In the genomic region with DNA sequence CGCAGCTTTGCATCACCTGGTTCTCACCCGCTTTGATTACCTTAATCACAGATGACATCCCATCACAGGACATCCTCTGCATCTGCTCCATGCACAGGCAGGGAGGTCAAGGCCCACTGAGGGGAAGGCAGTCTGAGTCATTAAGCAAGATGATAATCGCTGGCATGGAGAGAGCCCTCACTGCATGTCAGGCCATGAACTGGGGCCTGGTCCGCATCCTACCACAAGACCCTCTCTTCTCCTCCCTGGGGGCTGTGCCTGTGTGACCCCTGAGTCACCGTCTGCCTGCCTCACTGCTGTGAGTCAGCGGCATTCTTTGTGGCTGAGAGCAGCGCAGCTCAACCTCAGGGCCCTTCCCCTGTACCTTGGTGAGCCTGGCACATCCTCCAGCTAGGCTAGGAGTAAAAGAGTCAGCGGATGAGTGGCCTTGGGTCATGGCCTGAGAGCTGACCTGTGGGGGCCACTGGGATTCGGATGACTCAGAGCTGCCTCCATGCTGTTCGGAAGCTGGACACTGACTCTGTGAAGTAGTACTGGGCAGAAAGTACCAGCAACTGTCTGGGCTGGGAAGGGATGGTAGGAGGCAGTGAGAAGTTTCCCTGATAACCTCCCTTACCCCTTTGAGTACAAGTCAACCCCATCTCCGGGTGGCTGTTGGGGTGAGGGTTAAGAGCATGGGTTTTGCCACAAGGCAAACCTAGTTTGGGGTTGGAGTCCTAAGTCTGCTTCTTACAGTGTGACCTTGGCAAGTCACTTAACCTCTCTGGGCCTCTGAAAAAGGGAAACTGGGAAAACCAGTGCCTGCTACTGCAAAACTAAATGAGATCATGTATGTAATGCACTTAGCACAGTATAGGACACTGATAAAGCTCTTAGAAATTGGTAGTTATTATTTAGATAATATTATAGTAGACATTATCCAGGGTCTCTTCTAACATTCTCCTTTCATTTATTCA, we compare ENCODE assay signal across 9 cellular contexts. TPM values are rescaled to one million over a fixed set of nuclear protein-coding genes. Genes with fewer than 3 reads are reported as not detected.
DNase-seq lines count a peak whose midpoint lies in the region; ATAC-seq and TF ChIP-seq lines count a peak whose summit lies in the region.
"Had no signal": no experiment of that assay in that cellular context is flagged by ENCODE, and none has a peak within 500 bp of the region (broad histone marks: within the 10 kb centered on the region; RNA-seq: fewer than 3 reads in every experiment).

No MANE protein-coding gene starts in this region.

- H3K36me3 Mint-ChIP-seq in HFFc6 (ENCODE audit: low read depth) = no peaks in the 10 kb centered on the region

- H3K9me3 Mint-ChIP-seq in HFFc6 = no peaks in the 10 kb centered on the region

- no peaks in the 10 kb centered on the region for H3K27me3 ChIP-seq in lower lobe of right lung (ENCODE audit: low read depth)

- H3K4me1 ChIP-seq in lower lobe of right lung = no peaks in the 10 kb centered on the region

- TF ChIP-seq CTCF in HFFc6 (IDR thresholded peaks at IDR 0.05) (no peak), astrocyte of the cerebellum (IDR thresholded peaks at IDR 0.05; ENCODE audit: low read depth, low read length, missing control alignments) (no peak), lower lobe of right lung (IDR thresholded peaks at IDR 0.05) (no peak), GM20000 (IDR thresholded peaks at IDR 0.05; ENCODE audit: extremely low read depth, missing control alignments) (no peak)

- no peak overlapping the region for H3K27ac ChIP-seq in lower lobe of right lung

- in situ Hi-C loops in astrocyte of the cerebellum (cut with HindIII; ENCODE audit: low sequenced_read_pairs) (no loop called here), KBM-7 (cut with MboI; ENCODE audit: low pct_unique_long_range_greater_than_20kb, low sequenced_read_pairs) (no loop called here)

- peak; percentile 94 for DNase-seq in AG08395 (ENCODE audit: low spot score)
- DNase-seq in HFFc6 = peak; percentile 91
- peak; percentile 73 for DNase-seq in astrocyte of the cerebellum (ENCODE audit: low read depth)
- DNase-seq in lower lobe of right lung = no peak
- DNase-seq in KBM-7 = no peak
- DNase-seq in NCI-H2081 treated with DMSO at 0.1 percent for 48 hours (lab: John Stamatoyannopoulos, UW) = no peak
- no peak for DNase-seq in GM20000 (ENCODE audit: low spot score)
- DNase-seq in NCI-H2107 (lab: John Stamatoyannopoulos, UW) = no peak

- peak overlapping the region; percentile 97 for H3K27ac Mint-ChIP-seq in HFFc6
- H3K27ac Mint-ChIP-seq: stimulated activated naive CD8-positive, alpha-beta T cell treated with anti-CD3 and anti-CD28 coated beads, Interleukin-15, Interleukin-2, amounts not matched to agents 100 ng/mL and 50 ng/mL, for 24 hours had no signal

- peaks cover 5% of the 10 kb centered on the region for H3K27me3 Mint-ChIP-seq in HFFc6 (ENCODE audit: insufficient read depth)
- H3K27me3 Mint-ChIP-seq: stimulated activated naive CD8-positive, alpha-beta T cell treated with anti-CD3 and anti-CD28 coated beads, Interleukin-15, Interleukin-2, amounts not matched to agents 100 ng/mL and 50 ng/mL, for 24 hours had no signal

- H3K4me1 Mint-ChIP-seq in HFFc6 (ENCODE audit: low read depth) = peaks cover 84% of the 10 kb centered on the region

- H3K4me3 ChIP-seq in astrocyte of the cerebellum (ENCODE audit: low read depth, low read length) (no peak overlapping the region), lower lobe of right lung (no peak overlapping the region)

- peak overlapping the region; percentile 63 for H3K4me3 Mint-ChIP-seq in HFFc6
- H3K4me3 Mint-ChIP-seq: stimulated activated naive CD8-positive, alpha-beta T cell treated with anti-CD3 and anti-CD28 coated beads, Interleukin-15, Interleukin-2, amounts not matched to agents 100 ng/mL and 50 ng/mL, for 24 hours had no signal

- no peaks in the 10 kb centered on the region for H3K9me3 ChIP-seq in lower lobe of right lung

- intact Hi-C loops in lower lobe of right lung (cut with DNase I) = no loop called here

- ATAC-seq in lower lobe of right lung = peak; percentile 38 to 45

- no peaks in the 10 kb centered on the region for H3K36me3 ChIP-seq in lower lobe of right lung

RNA-seq across cellular contexts. Expression of gene ARSI, which starts 14.6 kb away (rescaled TPM):
- 1 to 10 TPM; 4.6 to 6.7 (median 4.9) TPM for total RNA-seq in HFFc6 (2021; fragmentation: NEBNext Ultra II Directional; extraction: Animal tissue kit (Norgen Biotek cat#: 25700))
- 3.5 TPM for total RNA-seq in lower lobe of right lung

RNA-seq across cellular contexts. Expression of gene CAMK2A, which starts 27.8 kb away (rescaled TPM):
- under 1 TPM; 0.09 to 0.64 (median 0.18) TPM for total RNA-seq in HFFc6 (2021; fragmentation: NEBNext Ultra II Directional; extraction: Animal tissue kit (Norgen Biotek cat#: 25700))
- total RNA-seq in lower lobe of right lung = 1.3 TPM

RNA-seq across cellular contexts. Expression of gene TCOF1, which starts 40.2 kb away (rescaled TPM):
- total RNA-seq in HFFc6 (2021; fragmentation: NEBNext Ultra II Directional; extraction: Animal tissue kit (Norgen Biotek cat#: 25700)) = 10 to 100 TPM; 30.8 to 44.6 (median 38.5) TPM
- 27.1 TPM for total RNA-seq in lower lobe of right lung

Comparison
In these comparisons a context has a peak if more than half of its experiments do, and no peak if none do; other contexts are left out.
1. DNase-seq: peak in AG08395 (single experiment), HFFc6 (single experiment) and astrocyte of the cerebellum (single experiment); none in lower lobe of right lung (single experiment), KBM-7 (single experiment), NCI-H2081 treated with DMSO at 0.1 percent for 48 hours (single experiment), GM20000 (single experiment) and NCI-H2107 (single experiment).